Comparison of ENCODE assay signal across 17 cellular contexts in genomic region chr9:18351216-18351615, GRCh38.
DNase-seq lines count a peak whose midpoint lies in the region; ATAC-seq, FAIRE-seq and TF ChIP-seq lines count a peak whose summit lies in the region.
"Had no signal": no experiment of that assay in that cellular context is flagged by ENCODE, and none has a peak within 500 bp of the region (broad histone marks: within the 10 kb centered on the region; RNA-seq: fewer than 3 reads in every experiment).

No MANE protein-coding gene starts in this region.

- peak; percentile 81 for FAIRE-seq in RCC 7860 (lab: Jason Lieb, UNC)
- FAIRE-seq: GM12892, GM18507 had no signal

- no peak for TF ChIP-seq CTCF in omental fat pad (IDR thresholded peaks at IDR 0.05)

- no peaks in the 10 kb centered on the region; the same call in 1 of the 2 replicates for H3K9me3 ChIP-seq in HAP-1
- H3K9me3 ChIP-seq: BLaER1 had no signal

- H3K36me3 ChIP-seq in HAP-1 (replicated peaks): no peaks in the 10 kb centered on the region
- H3K36me3 ChIP-seq: BLaER1 had no signal

- H3K4me1 ChIP-seq in HAP-1: peaks cover 5% of the 10 kb centered on the region
- H3K4me1 ChIP-seq: BLaER1 had no signal

- ATAC-seq in omental fat pad (ENCODE audit: low FRiP score): peak; percentile 53
- ATAC-seq: HCT116 had no signal

- no peaks in the 10 kb centered on the region for H3K27me3 ChIP-seq in HAP-1 (ENCODE audit: low read depth)
- H3K27me3 ChIP-seq: BLaER1 had no signal

- DNase-seq in ACHN: peak; percentile 20
- no peak for DNase-seq in RCC 7860 (ENCODE audit: low spot score)
- DNase-seq in iris pigment epithelial cell (ENCODE audit: low read depth): peak; percentile 10
- DNase-seq in omental fat pad (ENCODE audit: low spot score): no peak
- no peak for DNase-seq in HAP-1 (ENCODE audit: low spot score in 2 of 2)
- DNase-seq in NCI-H2227 (lab: John Stamatoyannopoulos, UW; ENCODE audit: unreplicated experiment): no peak
- DNase-seq in NCI-H2227 treated with DMSO at 0.1 percent for 48 hours (lab: John Stamatoyannopoulos, UW): no peak
- DNase-seq: CD4-positive, alpha-beta memory T cell; DMS153; DMS79; GDM1; HFFc6 had no signal

- no peak overlapping the region for H3K4me3 ChIP-seq in HAP-1
- H3K4me3 ChIP-seq: BLaER1, GM23248 had no signal

- in situ Hi-C loops in ACHN (cut with HindIII; ENCODE audit: low pct_ligation_motif_present, low pct_unique_long_range_greater_than_20kb, low sequenced_read_pairs) (no loop called here), HAP-1 (cut with MboI; ENCODE audit: low sequenced_read_pairs) (no loop called here)

Comparison
In these comparisons a context has a peak if more than half of its experiments do, and no peak if none do; other contexts are left out.
1. DNase-seq: peak in ACHN (single experiment) and iris pigment epithelial cell (single experiment); none in RCC 7860 (single experiment), omental fat pad (single experiment), HAP-1 (0 of 2), NCI-H2227 (single experiment) and NCI-H2227 treated with DMSO at 0.1 percent for 48 hours (single experiment).